Comparison of ENCODE assay signal across 8 cellular contexts in genomic region chr17:82103588-82104451, GRCh38. TPM values are rescaled to one million over a fixed set of nuclear protein-coding genes. Genes with fewer than 3 reads are reported as not detected.
DNase-seq lines count a peak whose midpoint lies in the region; ATAC-seq, FAIRE-seq and TF ChIP-seq lines count a peak whose summit lies in the region.

No MANE protein-coding gene starts in this region.

- H3K27ac Mint-ChIP-seq in activated T-helper 17 cell treated with anti-CD3 and anti-CD28 coated beads, Interleukin-2, amount 50 U/mL, for 72 hours = no peak overlapping the region

- 27 to 60% (median 28%) methylated on average over 1 to 24 of the region's 24 CpGs for WGBS in stomach, 5 donors

- no peaks in the 10 kb centered on the region for H3K4me1 Mint-ChIP-seq in activated T-helper 17 cell treated with anti-CD3 and anti-CD28 coated beads, Interleukin-2, amount 50 U/mL, for 72 hours

- H3K4me1 ChIP-seq in stomach = peaks cover 77 to 94% (median 85%) of the 10 kb centered on the region in 4 donors

- H3K27me3 Mint-ChIP-seq in activated T-helper 17 cell treated with anti-CD3 and anti-CD28 coated beads, Interleukin-2, amount 50 U/mL, for 72 hours = no peaks in the 10 kb centered on the region

- H3K27me3 ChIP-seq in bronchial epithelial cell (ENCODE audit: control insufficient read depth, insufficient read depth, low read length) (no peaks in the 10 kb centered on the region), stomach (no peaks in the 10 kb centered on the region)

- H3K9me3 Mint-ChIP-seq in activated T-helper 17 cell treated with anti-CD3 and anti-CD28 coated beads, Interleukin-2, amount 50 U/mL, for 72 hours = no peaks in the 10 kb centered on the region

- TF ChIP-seq POLR2A in stomach (IDR thresholded peaks at IDR 0.05) = no peak

- DNase-seq in HuH-7.5 (ENCODE audit: low spot score) (peak; percentile 68), bronchial epithelial cell (ENCODE audit: low read depth) (peak; percentile 31), left colon (peak; percentile 63 to 71), stomach (peak; percentile 89), NOMO-1 treated with dmso at 0.1 percent for 144 hours (lab: John Stamatoyannopoulos, UW; ENCODE audit: unreplicated experiment) (no peak)

- intact Hi-C loops in left colon (cut with DNase I, micrococcal nuclease) = no loop called here
- intact Hi-C loops in stomach (cut with DNase I; ENCODE audit: low total_unique reads) = no loop called here

- TF ChIP-seq CTCF in bronchial epithelial cell (IDR thresholded peaks at IDR 0.05; ENCODE audit: insufficient read depth, low read length, severe bottlenecking) (no peak), stomach (IDR thresholded peaks at IDR 0.05) (no peak)

- FAIRE-seq in bronchial epithelial cell (lab: Jason Lieb, UNC) = no peak

- H3K36me3 ChIP-seq in bronchial epithelial cell (ENCODE audit: control insufficient read depth, insufficient read depth, low read length) = peaks cover 2% of the 10 kb centered on the region
- peaks cover 0 to 6% (median 0%) of the 10 kb centered on the region in 4 donors for H3K36me3 ChIP-seq in stomach

- H3K36me3 Mint-ChIP-seq in activated T-helper 17 cell treated with anti-CD3 and anti-CD28 coated beads, Interleukin-2, amount 50 U/mL, for 72 hours (ENCODE audit: low read depth) = no peaks in the 10 kb centered on the region

- no peak for TF ChIP-seq EP300 in stomach (IDR thresholded peaks at IDR 0.05)

- no peak overlapping the region for H3K4me3 Mint-ChIP-seq in activated T-helper 17 cell treated with anti-CD3 and anti-CD28 coated beads, Interleukin-2, amount 50 U/mL, for 72 hours

- H3K9me3 ChIP-seq in stomach = no peaks in the 10 kb centered on the region

- H3K4me3 ChIP-seq in bronchial epithelial cell (ENCODE audit: low read depth, low read length) (no peak overlapping the region), stomach (no peak overlapping the region)

- peak; percentile 6 for ATAC-seq in left colon
- no peak for ATAC-seq in HG03521 (IDR thresholded peaks at IDR 0.05; ENCODE audit: unreplicated experiment)
- no peak for ATAC-seq in GM18873 (IDR thresholded peaks at IDR 0.05; ENCODE audit: low FRiP score, unreplicated experiment)
- no peak for ATAC-seq in activated T-helper 17 cell treated with anti-CD3 and anti-CD28 coated beads, Interleukin-2, amount 50 U/mL, for 72 hours (replicated peaks)

- H3K27ac ChIP-seq in stomach = peak overlapping the region; percentile 81 to 98 (median 91)

RNA-seq across cellular contexts. Expression of gene FASN, which starts 5.8 kb away (rescaled TPM):
- total RNA-seq in bronchial epithelial cell = 37.1 and 38.5 TPM in 2 replicates
- total RNA-seq in left colon = 100 to 1,000 TPM in 1 of 2 donors, 10 to 100 TPM in 1; 89.0 to 171 TPM
- 100 to 1,000 TPM in 3 of 5 donors, 10 to 100 TPM in 2; 22.8 to 268 (median 175) TPM for total RNA-seq in stomach
- polyA plus RNA-seq in stomach = 10 to 100 TPM; 36.0 to 97.8 (median 53.3) TPM
- total RNA-seq in activated T-helper 17 cell treated with anti-CD3 and anti-CD28 coated beads, Interleukin-2, amount 50 U/mL, for 72 hours = 100 to 1,000 TPM; 109 to 242 TPM

RNA-seq across cellular contexts. Expression of gene DUS1L, which starts 38.2 kb away (rescaled TPM):
- total RNA-seq in bronchial epithelial cell (122 and 125 TPM in 2 replicates), left colon (100 to 1,000 TPM; 127 to 146 TPM), stomach (100 to 1,000 TPM in 2 of 5 donors, 10 to 100 TPM in 3; 63.2 to 286 (median 94.6) TPM)
- 100 to 1,000 TPM; 126 to 189 (median 174) TPM for polyA plus RNA-seq in stomach
- total RNA-seq in activated T-helper 17 cell treated with anti-CD3 and anti-CD28 coated beads, Interleukin-2, amount 50 U/mL, for 72 hours = 100 to 1,000 TPM in 1 of 2 donors, 10 to 100 TPM in 1; 59.7 to 129 TPM

RNA-seq across cellular contexts. Expression of gene GPS1, which starts 52.1 kb away (rescaled TPM):
- total RNA-seq in bronchial epithelial cell = 83.7 and 117 TPM in 2 replicates
- 10 to 100 TPM; 80.7 to 87.4 TPM for total RNA-seq in left colon
- total RNA-seq in stomach = 100 to 1,000 TPM in 1 of 5 donors, 10 to 100 TPM in 4; 28.0 to 329 (median 86.4) TPM
- 100 to 1,000 TPM; 103 to 139 (median 129) TPM for polyA plus RNA-seq in stomach
- total RNA-seq in activated T-helper 17 cell treated with anti-CD3 and anti-CD28 coated beads, Interleukin-2, amount 50 U/mL, for 72 hours = 10 to 100 TPM; 46.2 to 97.2 TPM

RNA-seq across cellular contexts. Expression of gene RFNG, which starts 52.2 kb away (rescaled TPM):
- total RNA-seq in bronchial epithelial cell (26.3 and 38.7 TPM in 2 replicates), left colon (10 to 100 TPM; 31.5 to 32.3 TPM), stomach (10 to 100 TPM; 12.5 to 66.5 (median 28.3) TPM)
- 10 to 100 TPM; 22.5 to 55.2 (median 26.0) TPM for polyA plus RNA-seq in stomach
- 10 to 100 TPM; 21.1 to 25.2 TPM for total RNA-seq in activated T-helper 17 cell treated with anti-CD3 and anti-CD28 coated beads, Interleukin-2, amount 50 U/mL, for 72 hours
